ENCODE assay signal across 8 cellular contexts in the genomic region with DNA sequence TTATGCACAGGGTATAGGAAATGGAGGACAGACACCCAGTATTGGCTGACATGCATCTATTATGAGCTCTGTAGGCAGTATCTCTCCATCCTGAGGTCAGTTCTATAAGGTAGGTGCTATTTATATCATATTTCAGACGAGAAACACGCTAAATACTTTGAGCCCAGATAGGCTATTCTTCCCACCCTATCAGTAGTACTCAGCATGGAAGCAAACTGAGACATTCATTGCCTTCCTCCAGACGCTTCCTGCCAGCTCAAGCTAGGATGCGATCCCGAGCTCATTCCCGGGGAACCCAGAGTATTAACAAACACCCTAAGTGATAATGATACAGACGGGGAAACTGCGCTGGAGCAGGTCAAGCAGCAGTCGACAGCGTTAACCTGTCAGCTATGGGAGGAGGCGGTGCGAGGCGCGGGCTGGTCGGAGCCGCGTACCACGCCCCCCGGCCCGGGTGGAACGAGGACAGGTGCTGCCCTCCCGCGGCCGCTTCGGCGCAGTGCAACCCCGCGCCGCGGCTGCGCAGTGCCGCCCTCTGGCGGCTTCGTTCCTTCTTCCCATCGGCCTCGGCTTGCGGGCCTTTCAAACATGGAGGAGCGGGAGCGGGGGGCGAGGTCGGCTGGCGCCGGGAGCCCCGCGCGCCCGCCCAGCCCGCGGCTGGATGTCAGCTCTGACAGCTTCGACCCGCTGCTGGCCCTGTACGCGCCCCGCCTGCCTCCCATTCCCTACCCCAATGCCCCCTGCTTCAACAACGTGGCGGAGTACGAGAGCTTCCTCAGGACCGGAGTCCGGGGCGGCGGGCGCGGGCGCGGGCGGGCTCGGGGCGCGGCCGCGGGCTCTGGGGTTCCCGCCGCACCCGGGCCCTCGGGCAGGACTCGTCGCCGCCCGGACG. TPM values are rescaled to one million over a fixed set of nuclear protein-coding genes. Genes with fewer than 3 reads are reported as not detected.
DNase-seq lines count a peak whose midpoint lies in the region; ATAC-seq and TF ChIP-seq lines count a peak whose summit lies in the region.

TSS of gene LSM11 (plus strand) at position 550 of the 892 bp plus-strand sequence. CDS start at position 589, 39 bp downstream.

- H3K4me3 ChIP-seq in OCI-LY7 (ENCODE audit: low read depth, low read length, poor library complexity, severe bottlenecking) = peak within 1 kb of the TSS; percentile 98

- POLR2A ChIA-PET in OCI-LY7 (lab: Charles Lee) = interaction anchor here (0.5 to 5.0 kb wide), 8 partner anchors 12 to 311 kb away, joined by 3 to 31 read pairs (median 3); partner anchors contain the start of gene THG1L

- peak; percentile 81 for DNase-seq in DMS53 treated with DMSO at 0.1 percent for 48 hours (lab: John Stamatoyannopoulos, UW; ENCODE audit: unreplicated experiment)
- peak; percentile 89 for DNase-seq in HuH-7 (ENCODE audit: low spot score)
- peak; percentile 91 for DNase-seq in OCI-LY7 (ENCODE audit: low spot score)
- peak; percentile 99 for DNase-seq in activated T-cell treated with anti-CD3 and anti-CD28 coated beads, Interleukin-2, amount 50 U/mL, for 1 hour
- peak; percentile 83 for DNase-seq in myocyte (ENCODE audit: low read depth)
- peak; percentile 77 to 86 for DNase-seq in stimulated activated CD8-positive, alpha-beta memory T cell treated with anti-CD3 and anti-CD28 coated beads, Interleukin-7, amount 100 ng/mL, for 4 hours (ENCODE audit: low read depth in 2 of 2)

- ATAC-seq in GM21528 (IDR thresholded peaks at IDR 0.05; ENCODE audit: low FRiP score, unreplicated experiment) (peak; percentile 92), esophagus mucosa (peak; percentile 100)

- peaks cover 6% of the 10 kb centered on the region; the same call in 1 of the 2 replicates for H4K20me1 ChIP-seq in OCI-LY7 (ENCODE audit: insufficient read depth, low read length)

- H3K4me1 ChIP-seq in OCI-LY7 (ENCODE audit: insufficient read depth, low read length, poor library complexity, severe bottlenecking) = peaks cover 22% of the 10 kb centered on the region

- H3K79me2 ChIP-seq in OCI-LY7 (ENCODE audit: insufficient read depth, low read depth, low read length) = no peaks in the 10 kb centered on the region

- peak; percentile 98 for TF ChIP-seq CTCF in OCI-LY7 (conservative IDR thresholded peaks at IDR 0.05; ENCODE audit: low read length)

- peaks cover 22% of the 10 kb centered on the region for H3K36me3 ChIP-seq in OCI-LY7 (ENCODE audit: insufficient read depth, low read length)

- H3K27ac ChIP-seq in OCI-LY7 (ENCODE audit: low read depth, low read length, poor library complexity, severe bottlenecking) = no peak within 1 kb of the TSS

- no peaks in the 10 kb centered on the region for H3K9me2 ChIP-seq in OCI-LY7 (ENCODE audit: insufficient read depth, low read length)

- peak within 1 kb of the TSS; percentile 91 for H2AFZ ChIP-seq in OCI-LY7 (ENCODE audit: low read length)

- H3K9me3 ChIP-seq in OCI-LY7 (ENCODE audit: low read length) = no peaks in the 10 kb centered on the region; the same call in 1 of the 2 replicates

- no TSS peak for BruUV-seq in OCI-LY7 (replicated peaks; lab: Mats Ljungman, UMichigan)

- CTCF ChIA-PET in OCI-LY7 (lab: Charles Lee; ENCODE audit: unreplicated experiment) = interaction anchor here (0.6 to 1.5 kb wide), 18 partner anchors 10 to 924 kb away, joined by 3 to 15 read pairs (median 3); partner anchors contain the start of gene THG1L

- intact Hi-C loops in OCI-LY7 (cut with micrococcal nuclease; ENCODE audit: unreplicated experiment) = loop anchor here (1.0 to 5.0 kb wide), 7 partner anchors 25 to 595 kb away; no protein-coding TSS in a partner anchor

- H3K4me2 ChIP-seq in OCI-LY7 (ENCODE audit: low read length) = peak within 1 kb of the TSS; percentile 83

RNA-seq across cellular contexts. Expression of gene LSM11, which starts in this region (rescaled TPM):
- 7.5 and 8.8 TPM in 2 replicates for total RNA-seq in OCI-LY7 (2014; rRNA removed; shearing (Covaris generic))
- 10.1 and 10.9 TPM in 2 replicates for total RNA-seq in OCI-LY7 (2022)
- total RNA-seq in esophagus mucosa = 2.0 TPM
- total RNA-seq in myocyte = 5.7 and 8.1 TPM in 2 replicates
- 4.1 TPM for polyA plus RNA-seq in myocyte (2012)
